Comparison of ENCODE assay signal across 27 cellular contexts in genomic region chr7:20062932-20063331, GRCh38.
"Had no signal": no experiment of that assay in that cellular context is flagged by ENCODE, and none has a peak within 500 bp of the region (broad histone marks: within the 10 kb centered on the region; RNA-seq: fewer than 3 reads in every experiment).

No MANE protein-coding gene starts in this region.

- H3K27ac ChIP-seq: breast epithelium, cardiac muscle cell, colonic mucosa had no signal

- DNase-seq: activated CD4-positive, alpha-beta memory T cell treated with anti-CD3 and anti-CD28 coated beads, Interleukin-2, amount 10 ng/mL, durations not matched to agents 7 days and 5 days; activated CD4-positive, alpha-beta T cell treated with anti-CD3 and anti-CD28 coated beads for 1 hour; activated CD4-positive, alpha-beta T cell treated with anti-CD3 and anti-CD28 coated beads for 4 hours; activated CD4-positive, alpha-beta T cell treated with anti-CD3 and anti-CD28 coated beads, Interleukin-2, amount 10 ng/mL, durations not matched to agents 7 days and 5 days; activated CD4-positive, alpha-beta T cell treated with anti-CD3 and anti-CD28 coated beads, Interleukin-2, amount 50 U/mL, for 4 hours; activated CD8-positive, alpha-beta memory T cell treated with anti-CD3 and anti-CD28 coated beads, Interleukin-2, amount 50 U/mL, for 48 hours; activated gamma-delta T cell; activated naive CD4-positive, alpha-beta T cell; activated naive CD4-positive, alpha-beta T cell treated with anti-CD3 and anti-CD28 coated beads, Interleukin-2, amount 10 ng/mL, durations not matched to agents 7 days and 5 days; activated naive CD8-positive, alpha-beta T cell treated with anti-CD3 and anti-CD28 coated beads, Interleukin-2, amount 10 ng/mL, durations not matched to agents 7 days and 5 days; activated T-cell treated with anti-CD3 and anti-CD28 coated beads for 4 hours; activated T-cell treated with anti-CD3 and anti-CD28 coated beads, Interleukin-2, amount 50 U/mL, for 24 hours; activated T-cell treated with anti-CD3 and anti-CD28 coated beads, Interleukin-2, amount 50 U/mL, for 72 hours; amniotic stem cell; aorta; central memory CD4-positive, alpha-beta T cell; cerebellar nuclear complex; colonic mucosa; effector CD8-positive, alpha-beta T cell; foreskin fibroblast; head of caudate nucleus; T-helper 2 cell had no signal

- H3K4me1 ChIP-seq: breast epithelium, colonic mucosa had no signal

- H3K27me3 ChIP-seq: breast epithelium, cardiac muscle cell, colonic mucosa had no signal

- H3K36me3 ChIP-seq: breast epithelium, cardiac muscle cell, colonic mucosa had no signal

- H3K9me3 ChIP-seq: breast epithelium, colonic mucosa had no signal

- ATAC-seq: activated naive CD4-positive, alpha-beta T cell treated with anti-CD3 and anti-CD28 coated beads, Interleukin-2, amount 50 U/mL, for 72 hours; activated T-cell treated with anti-CD3 and anti-CD28 coated beads, Interleukin-2, amount 50 U/mL, for 72 hours; esophagus mucosa had no signal

- H3K4me3 ChIP-seq: breast epithelium, cardiac muscle cell, colonic mucosa had no signal

- FAIRE-seq: frontal cortex had no signal
